20 cellular contexts compared by ENCODE assay signal in the genomic region with DNA sequence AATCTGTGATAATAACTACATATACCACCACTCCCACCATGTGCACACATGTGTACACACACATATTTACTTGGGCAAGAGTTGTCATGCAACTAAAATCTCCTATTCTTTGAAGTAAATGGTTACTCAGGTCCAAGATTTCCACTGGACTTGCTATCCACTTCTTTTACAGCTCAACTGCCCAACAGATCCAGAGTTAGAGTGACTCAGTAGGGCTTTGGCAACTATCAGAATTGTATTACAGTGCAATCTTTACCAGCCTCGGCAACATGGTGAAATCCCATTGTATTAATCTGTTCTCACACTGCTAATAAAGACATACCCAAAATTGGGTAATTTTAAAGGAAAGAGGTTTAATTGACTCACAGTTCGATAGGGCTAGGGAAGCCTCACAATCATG. TPM values are rescaled to one million over a fixed set of nuclear protein-coding genes. Genes with fewer than 3 reads are reported as not detected.
A peak's percentile ranks its signal among the peaks of the same experiment; 100 is the strongest.
DNase-seq lines count a peak whose midpoint lies in the region; ATAC-seq and TF ChIP-seq lines count a peak whose summit lies in the region.
"Had no signal": no experiment of that assay in that cellular context is flagged by ENCODE, and none has a peak within 500 bp of the region (broad histone marks: within the 10 kb centered on the region; RNA-seq: fewer than 3 reads in every experiment).

No MANE protein-coding gene starts in this region.

- POLR2A ChIA-PET in activated CD8-positive, alpha-beta T cell treated with anti-CD3 and anti-CD28 coated beads, Interleukin-2, amount 10 ng/mL, durations not matched to agents 7 days and 5 days (lab: Charles Lee): no interaction called here

- H3K9me3 Mint-ChIP-seq in activated CD8-positive, alpha-beta T cell treated with anti-CD3 and anti-CD28 coated beads, Interleukin-2, amount 10 ng/mL, durations not matched to agents 7 days and 5 days (ENCODE audit: insufficient read depth): no peaks in the 10 kb centered on the region
- H3K9me3 Mint-ChIP-seq: activated CD8-positive, alpha-beta T cell treated with anti-CD3 and anti-CD28 coated beads for 36 hours had no signal

- H3K27ac Mint-ChIP-seq in activated CD8-positive, alpha-beta T cell treated with anti-CD3 and anti-CD28 coated beads, Interleukin-2, amount 10 ng/mL, durations not matched to agents 7 days and 5 days: no peak overlapping the region
- H3K27ac Mint-ChIP-seq: activated CD8-positive, alpha-beta T cell treated with anti-CD3 and anti-CD28 coated beads for 36 hours; immature natural killer cell had no signal

- ATAC-seq in HG03565 (IDR thresholded peaks at IDR 0.05; ENCODE audit: unreplicated experiment): no peak
- no peak for ATAC-seq in activated CD8-positive, alpha-beta T cell treated with anti-CD3 and anti-CD28 coated beads, Interleukin-2, amount 10 ng/mL, durations not matched to agents 7 days and 5 days
- ATAC-seq: activated CD8-positive, alpha-beta T cell treated with anti-CD3 and anti-CD28 coated beads for 36 hours; HCT116 had no signal

- no peaks in the 10 kb centered on the region for H3K36me3 Mint-ChIP-seq in activated CD8-positive, alpha-beta T cell treated with anti-CD3 and anti-CD28 coated beads, Interleukin-2, amount 10 ng/mL, durations not matched to agents 7 days and 5 days (ENCODE audit: low read depth)
- H3K36me3 Mint-ChIP-seq: immature natural killer cell had no signal

- TF ChIP-seq POLR2A in erythroblast (IDR thresholded peaks at IDR 0.05; ENCODE audit: low read length): no peak

- no peaks in the 10 kb centered on the region; the same call in 1 of the 2 replicates for H3K36me3 ChIP-seq in MG63

- CTCF ChIA-PET in activated CD8-positive, alpha-beta T cell treated with anti-CD3 and anti-CD28 coated beads, Interleukin-2, amount 10 ng/mL, durations not matched to agents 7 days and 5 days (lab: Charles Lee): interaction anchor here (0.9 kb wide), 1 partner anchor 15 kb away, joined by 3 read pairs; no protein-coding TSS in a partner anchor

- peak; percentile 33 for DNase-seq in AG10803 (ENCODE audit: low read depth)
- peak; percentile 27 for DNase-seq in MG63
- peak; percentile 40 for DNase-seq in choroid plexus epithelial cell (ENCODE audit: low read depth)
- DNase-seq in myocyte (ENCODE audit: low read depth): peak; percentile 19
- no peak for DNase-seq in effector CD4-positive, alpha-beta T cell
- no peak for DNase-seq in erythroblast (lab: John Stamatoyannopoulos, UW)
- DNase-seq in activated CD8-positive, alpha-beta T cell treated with anti-CD3 and anti-CD28 coated beads, Interleukin-2, amount 10 ng/mL, durations not matched to agents 7 days and 5 days: no peak
- DNase-seq: activated CD8-positive, alpha-beta T cell treated with anti-CD3 and anti-CD28 coated beads for 36 hours; activated gamma-delta T cell treated with Interleukin-2 at 50 U/mL for 16 hours; AML-193; amniotic stem cell; effector memory CD4-positive, alpha-beta T cell; immature natural killer cell; KBM-7; NCI-H187; Right ventricle myocardium superior had no signal

- H3K27me3 ChIP-seq in MG63: no peaks in the 10 kb centered on the region
- H3K27me3 ChIP-seq: hepatocyte had no signal

- no peak overlapping the region for H3K4me3 Mint-ChIP-seq in activated CD8-positive, alpha-beta T cell treated with anti-CD3 and anti-CD28 coated beads, Interleukin-2, amount 10 ng/mL, durations not matched to agents 7 days and 5 days
- H3K4me3 Mint-ChIP-seq: activated CD8-positive, alpha-beta T cell treated with anti-CD3 and anti-CD28 coated beads for 36 hours; immature natural killer cell; neural crest cell had no signal

- H3K9me3 ChIP-seq in MG63: no peaks in the 10 kb centered on the region

- no peak for TF ChIP-seq CTCF in AG10803 (conservative IDR thresholded peaks at IDR 0.05; ENCODE audit: low read length)
- no peak for TF ChIP-seq CTCF in choroid plexus epithelial cell (conservative IDR thresholded peaks at IDR 0.05; ENCODE audit: low read depth, low read length)

- no peak overlapping the region for H3K4me3 ChIP-seq in AG10803 (ENCODE audit: low read length)
- H3K4me3 ChIP-seq in MG63: no peak overlapping the region
- H3K4me3 ChIP-seq in choroid plexus epithelial cell (ENCODE audit: low read depth, low read length): no peak overlapping the region
- H3K4me3 ChIP-seq: hepatocyte had no signal

- H3K4me1 Mint-ChIP-seq in activated CD8-positive, alpha-beta T cell treated with anti-CD3 and anti-CD28 coated beads, Interleukin-2, amount 10 ng/mL, durations not matched to agents 7 days and 5 days (ENCODE audit: low read depth): no peaks in the 10 kb centered on the region
- H3K4me1 Mint-ChIP-seq: immature natural killer cell had no signal

- H3K27me3 Mint-ChIP-seq in activated CD8-positive, alpha-beta T cell treated with anti-CD3 and anti-CD28 coated beads, Interleukin-2, amount 10 ng/mL, durations not matched to agents 7 days and 5 days (ENCODE audit: low read depth): peaks cover 26% of the 10 kb centered on the region

RNA-seq across cellular contexts. Expression of a gene that starts 51.9 kb away (rescaled TPM):
- total RNA-seq in MG63 (2014; rRNA removed; shearing (Covaris generic); ENCODE audit: low replicate concordance): 19.4 and 23.9 TPM in 2 replicates
- 19.0 and 21.2 TPM in 2 replicates for total RNA-seq in myocyte
- 18.2 TPM for polyA plus RNA-seq in myocyte (2012)
- 10 to 100 TPM; 62.3 to 64.1 TPM for total RNA-seq in activated CD8-positive, alpha-beta T cell treated with anti-CD3 and anti-CD28 coated beads, Interleukin-2, amount 10 ng/mL, durations not matched to agents 7 days and 5 days

Comparison
In these comparisons a context has a peak if more than half of its experiments do, and no peak if none do; other contexts are left out.
1. DNase-seq: peak in AG10803 (single experiment), MG63 (single experiment), choroid plexus epithelial cell (single experiment) and myocyte (single experiment); none in effector CD4-positive, alpha-beta T cell (single experiment), erythroblast (0 of 2) and activated CD8-positive, alpha-beta T cell treated with anti-CD3 and anti-CD28 coated beads, Interleukin-2, amount 10 ng/mL, durations not matched to agents 7 days and 5 days (single experiment).